1 cellular context compared by ENCODE assay signal in the genomic region with DNA sequence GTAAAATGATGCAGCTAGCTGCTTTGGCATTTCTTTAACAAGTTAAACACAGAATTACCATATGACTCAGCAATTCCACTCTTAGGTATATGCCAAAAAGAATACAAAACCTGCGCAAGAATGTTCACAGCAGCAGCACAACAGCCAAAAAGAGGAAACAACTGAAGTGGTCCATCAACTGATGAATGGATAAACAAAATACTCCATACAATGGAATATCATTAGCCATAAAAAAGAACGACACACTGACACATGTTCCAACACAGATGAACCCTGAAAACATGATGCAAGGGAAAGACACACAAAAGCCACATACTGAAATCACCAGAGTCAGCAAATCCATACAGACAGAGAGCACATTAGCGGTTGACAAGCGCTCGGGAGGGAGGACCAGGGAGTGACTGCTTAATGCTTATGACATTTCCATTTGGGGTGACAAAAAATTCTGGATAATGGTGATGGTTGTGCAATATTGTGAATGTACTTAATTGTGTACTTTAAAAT.
TF ChIP-seq lines count a peak whose summit lies in the region.

No MANE protein-coding gene starts in this region.

TF ChIP-seq in neural cell, 6 proteins besides CTCF, POLR2A, EP300 and RAD21 (continued from another document):
- TF ChIP-seq, protein P1, sequence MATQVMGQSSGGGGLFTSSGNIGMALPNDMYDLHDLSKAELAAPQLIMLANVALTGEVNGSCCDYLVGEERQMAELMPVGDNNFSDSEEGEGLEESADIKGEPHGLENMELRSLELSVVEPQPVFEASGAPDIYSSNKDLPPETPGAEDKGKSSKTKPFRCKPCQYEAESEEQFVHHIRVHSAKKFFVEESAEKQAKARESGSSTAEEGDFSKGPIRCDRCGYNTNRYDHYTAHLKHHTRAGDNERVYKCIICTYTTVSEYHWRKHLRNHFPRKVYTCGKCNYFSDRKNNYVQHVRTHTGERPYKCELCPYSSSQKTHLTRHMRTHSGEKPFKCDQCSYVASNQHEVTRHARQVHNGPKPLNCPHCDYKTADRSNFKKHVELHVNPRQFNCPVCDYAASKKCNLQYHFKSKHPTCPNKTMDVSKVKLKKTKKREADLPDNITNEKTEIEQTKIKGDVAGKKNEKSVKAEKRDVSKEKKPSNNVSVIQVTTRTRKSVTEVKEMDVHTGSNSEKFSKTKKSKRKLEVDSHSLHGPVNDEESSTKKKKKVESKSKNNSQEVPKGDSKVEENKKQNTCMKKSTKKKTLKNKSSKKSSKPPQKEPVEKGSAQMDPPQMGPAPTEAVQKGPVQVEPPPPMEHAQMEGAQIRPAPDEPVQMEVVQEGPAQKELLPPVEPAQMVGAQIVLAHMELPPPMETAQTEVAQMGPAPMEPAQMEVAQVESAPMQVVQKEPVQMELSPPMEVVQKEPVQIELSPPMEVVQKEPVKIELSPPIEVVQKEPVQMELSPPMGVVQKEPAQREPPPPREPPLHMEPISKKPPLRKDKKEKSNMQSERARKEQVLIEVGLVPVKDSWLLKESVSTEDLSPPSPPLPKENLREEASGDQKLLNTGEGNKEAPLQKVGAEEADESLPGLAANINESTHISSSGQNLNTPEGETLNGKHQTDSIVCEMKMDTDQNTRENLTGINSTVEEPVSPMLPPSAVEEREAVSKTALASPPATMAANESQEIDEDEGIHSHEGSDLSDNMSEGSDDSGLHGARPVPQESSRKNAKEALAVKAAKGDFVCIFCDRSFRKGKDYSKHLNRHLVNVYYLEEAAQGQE (IDR thresholded peaks at IDR 0.05; ENCODE audit: borderline replicate concordance) = no peak
TF ChIP-seq in neural cell: peak in this region for 0.
